ENCODE assay signal across 18 cellular contexts in genomic region chr4:114257516-114257915, GRCh38.
"Had no signal": no experiment of that assay in that cellular context is flagged by ENCODE, and none has a peak within 500 bp of the region (broad histone marks: within the 10 kb centered on the region; RNA-seq: fewer than 3 reads in every experiment).

No MANE protein-coding gene starts in this region.

- H3K27ac ChIP-seq: heart left ventricle, prostate gland, right lobe of liver, stomach, thyroid gland, WERI-Rb-1 had no signal

- H3K27ac Mint-ChIP-seq: activated CD4-positive, alpha-beta memory T cell treated with anti-CD3 and anti-CD28 coated beads for 36 hours; activated CD4-positive, alpha-beta T cell treated with anti-CD3 and anti-CD28 coated beads for 36 hours; activated CD8-positive, alpha-beta memory T cell treated with anti-CD3 and anti-CD28 coated beads, Interleukin-2, amount 10 ng/mL, durations not matched to agents 7 days and 5 days; activated naive CD8-positive, alpha-beta T cell; immature natural killer cell; natural killer cell treated with Interleukin-12 subunit alpha and Interleukin-12 subunit beta and Interleukin-15 and Interleukin-18, amount 100 ng/mL, for 72 hours; T-helper 1 cell treated with Interleukin-12 subunit alpha and Interleukin-12 subunit beta and Interleukin-4 antibody, amounts not matched to agents 30 μg/mL and 1 μg/mL, for 36 hours had no signal

- H3K36me3 Mint-ChIP-seq: activated CD4-positive, alpha-beta memory T cell treated with anti-CD3 and anti-CD28 coated beads for 36 hours; activated CD8-positive, alpha-beta memory T cell treated with anti-CD3 and anti-CD28 coated beads, Interleukin-2, amount 10 ng/mL, durations not matched to agents 7 days and 5 days; activated naive CD8-positive, alpha-beta T cell; immature natural killer cell; natural killer cell treated with Interleukin-12 subunit alpha and Interleukin-12 subunit beta and Interleukin-15 and Interleukin-18, amount 100 ng/mL, for 72 hours had no signal

- DNase-seq: activated CD4-positive, alpha-beta memory T cell treated with anti-CD3 and anti-CD28 coated beads for 36 hours; activated CD4-positive, alpha-beta T cell treated with anti-CD3 and anti-CD28 coated beads for 36 hours; activated CD8-positive, alpha-beta memory T cell treated with anti-CD3 and anti-CD28 coated beads, Interleukin-2, amount 10 ng/mL, durations not matched to agents 7 days and 5 days; activated effector memory CD4-positive, alpha-beta T cell treated with anti-CD3 and anti-CD28 coated beads, Interleukin-2, amount 50 U/mL, for 16 hours; activated T-cell treated with anti-CD3 and anti-CD28 coated beads, Interleukin-2, amount 50 U/mL, for 1 hour; amygdala; erythroblast; heart left ventricle; immature natural killer cell; mesendoderm; right lobe of liver; stomach; thyroid gland; WERI-Rb-1 had no signal

- H3K4me3 ChIP-seq: heart left ventricle, prostate gland, right lobe of liver, stomach, thyroid gland had no signal

- H3K27me3 Mint-ChIP-seq: activated CD4-positive, alpha-beta T cell treated with anti-CD3 and anti-CD28 coated beads for 36 hours; activated CD8-positive, alpha-beta memory T cell treated with anti-CD3 and anti-CD28 coated beads, Interleukin-2, amount 10 ng/mL, durations not matched to agents 7 days and 5 days; activated naive CD8-positive, alpha-beta T cell; natural killer cell treated with Interleukin-12 subunit alpha and Interleukin-12 subunit beta and Interleukin-15 and Interleukin-18, amount 100 ng/mL, for 72 hours had no signal

- H3K4me1 ChIP-seq: heart left ventricle, prostate gland, right lobe of liver, stomach, thyroid gland had no signal

- H3K4me1 Mint-ChIP-seq: activated CD4-positive, alpha-beta T cell treated with anti-CD3 and anti-CD28 coated beads for 36 hours; activated CD8-positive, alpha-beta memory T cell treated with anti-CD3 and anti-CD28 coated beads, Interleukin-2, amount 10 ng/mL, durations not matched to agents 7 days and 5 days; immature natural killer cell had no signal

- H3K4me3 Mint-ChIP-seq: activated CD4-positive, alpha-beta memory T cell treated with anti-CD3 and anti-CD28 coated beads for 36 hours; activated CD4-positive, alpha-beta T cell treated with anti-CD3 and anti-CD28 coated beads for 36 hours; activated CD8-positive, alpha-beta memory T cell treated with anti-CD3 and anti-CD28 coated beads, Interleukin-2, amount 10 ng/mL, durations not matched to agents 7 days and 5 days; activated naive CD8-positive, alpha-beta T cell; immature natural killer cell; natural killer cell treated with Interleukin-12 subunit alpha and Interleukin-12 subunit beta and Interleukin-15 and Interleukin-18, amount 100 ng/mL, for 72 hours; T-helper 1 cell treated with Interleukin-12 subunit alpha and Interleukin-12 subunit beta and Interleukin-4 antibody, amounts not matched to agents 30 μg/mL and 1 μg/mL, for 36 hours had no signal

- H3K36me3 ChIP-seq: heart left ventricle, prostate gland, right lobe of liver, stomach, thyroid gland, WERI-Rb-1 had no signal

- H3K27me3 ChIP-seq: heart left ventricle, right lobe of liver, stomach, thyroid gland had no signal

- H3K9me3 Mint-ChIP-seq: T-helper 1 cell treated with Interleukin-12 subunit alpha and Interleukin-12 subunit beta and Interleukin-4 antibody, amounts not matched to agents 30 μg/mL and 1 μg/mL, for 36 hours had no signal
